ENCODE assay signal across 9 cellular contexts in the genomic region with DNA sequence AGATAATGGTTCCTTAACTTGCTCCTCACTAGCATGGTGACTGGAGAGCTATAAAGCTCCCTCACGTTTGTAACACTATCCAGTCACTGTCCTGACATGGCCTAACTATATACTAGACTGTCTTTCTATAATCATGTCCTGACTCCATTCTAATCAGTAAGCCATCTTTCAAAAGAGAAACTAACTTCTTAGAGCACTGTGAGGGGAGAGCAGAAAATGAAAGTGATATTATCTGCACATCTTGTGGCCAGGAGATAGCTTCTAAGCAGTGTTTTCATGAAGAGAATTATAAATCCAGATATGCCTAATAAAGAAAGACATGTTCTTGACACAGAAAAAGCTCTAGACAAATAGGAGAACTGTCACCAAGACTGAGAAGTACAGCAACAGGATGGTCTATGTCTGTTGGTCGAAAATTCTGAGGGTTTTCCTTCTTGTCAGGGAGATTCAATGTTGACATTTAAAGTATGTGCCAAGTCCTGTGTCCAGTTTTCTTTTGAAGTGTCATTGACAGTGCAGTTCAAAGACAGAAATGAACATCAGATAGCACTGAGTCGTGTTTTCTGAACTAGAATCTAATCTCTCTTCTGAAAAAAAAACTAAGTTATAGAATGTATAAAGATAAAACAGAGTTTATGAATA.
DNase-seq lines count a peak whose midpoint lies in the region; ATAC-seq, FAIRE-seq and TF ChIP-seq lines count a peak whose summit lies in the region.
"Had no signal": no experiment of that assay in that cellular context is flagged by ENCODE, and none has a peak within 500 bp of the region (broad histone marks: within the 10 kb centered on the region; RNA-seq: fewer than 3 reads in every experiment).

No MANE protein-coding gene starts in this region.

- no peak for TF ChIP-seq POLR2A in GM12878 (IDR thresholded peaks at IDR 0.05; ENCODE audit: low read depth, low read length)
- no peak for TF ChIP-seq POLR2A in prostate gland (IDR thresholded peaks at IDR 0.05)

- H3K27me3 ChIP-seq in GM12878 (replicated peaks in 1 of 2; ENCODE audit: control insufficient read depth in 2 of 2, insufficient read depth in 2 of 2, low read length in 1 of 2) = no peaks in the 10 kb centered on the region
- no peaks in the 10 kb centered on the region for H3K27me3 ChIP-seq in prostate gland (replicated peaks; ENCODE audit: insufficient read depth)

- SMC1A ChIA-PET in GM12878 (lab: Charles Lee; ENCODE audit: uncharacterized antibody, unreplicated experiment) = interaction anchor here (0.5 to 4.0 kb wide), 19 partner anchors 9 to 456 kb away, joined by 3 to 17 read pairs (median 3); no protein-coding TSS in a partner anchor

- H3K27ac ChIP-seq in GM12878 (ENCODE audit: control insufficient read depth, insufficient read depth) (peak overlapping the region; percentile 54), prostate gland (no peak overlapping the region), substantia nigra (ENCODE audit: low read depth, low read length, poor library complexity, severe bottlenecking) (no peak overlapping the region)

- RAD21 ChIA-PET in GM12878 (lab: Charles Lee; ENCODE audit: unreplicated experiment) = interaction anchor here (1.2 to 2.9 kb wide), 7 partner anchors 11 to 338 kb away, joined by 3 to 20 read pairs (median 5); no protein-coding TSS in a partner anchor

- no peaks in the 10 kb centered on the region for H3K79me2 ChIP-seq in GM12878 (ENCODE audit: control insufficient read depth, insufficient read depth, low read length)

- peak overlapping the region; percentile 58 for H3K4me2 ChIP-seq in GM12878 (ENCODE audit: control insufficient read depth, insufficient read depth)

- H3K4me3 ChIP-seq in GM12878 = peak overlapping the region; percentile 20; the same call in 1 of the 2 replicates
- no peak overlapping the region for H3K4me3 ChIP-seq in prostate gland
- H3K4me3 ChIP-seq: skin epidermis had no signal

- DNase-seq in GM12878 (ENCODE audit: low read depth, low spot score) = peak; percentile 69
- no peak for DNase-seq in HPDE6-E6E7 (ENCODE audit: extremely low spot score)
- DNase-seq in Ammon's horn (ENCODE audit: low spot score) = no peak
- DNase-seq in prostate gland (ENCODE audit: low spot score) = no peak
- no peak for DNase-seq in substantia nigra (lab: John Stamatoyannopoulos, UW)

- no peak for TF ChIP-seq CTCF in GM12878 (IDR thresholded peaks at IDR 0.05 in 2 of 3, conservative IDR thresholded peaks at IDR 0.05 in 1 of 3; ENCODE audit: control insufficient read depth in 2 of 3, extremely low read depth in 1 of 3, insufficient read depth in 1 of 3, low read depth in 3 of 3, low read length in 3 of 3)
- no peak for TF ChIP-seq CTCF in prostate gland (IDR thresholded peaks at IDR 0.05)

- in situ Hi-C loops in GM12878 (cut with MboI) = no loop called here

- H3K36me3 ChIP-seq in GM12878 (ENCODE audit: control insufficient read depth in 2 of 2, insufficient read depth in 2 of 2, low read length in 1 of 2) (no peaks in the 10 kb centered on the region), prostate gland (no peaks in the 10 kb centered on the region)

- BruUV-seq in GM12878 (replicated peaks; lab: Mats Ljungman, UMichigan) = no TSS peak

- POLR2A ChIA-PET in GM12878 (lab: Charles Lee) = interaction anchor here (0.7 to 3.7 kb wide), 3 partner anchors 10 to 50 kb away, joined by 3 to 27 read pairs (median 3); no protein-coding TSS in a partner anchor

- TF ChIP-seq RAD21 in GM12878 (IDR thresholded peaks at IDR 0.05; ENCODE audit: insufficient read depth, low read depth, low read length) = no peak

- H4K20me1 ChIP-seq in GM12878 (ENCODE audit: control insufficient read depth, insufficient read depth) = no peaks in the 10 kb centered on the region

- ATAC-seq in GM18502 (IDR thresholded peaks at IDR 0.05; ENCODE audit: poor library complexity, unreplicated experiment) (peak; percentile 100), GM21447 (IDR thresholded peaks at IDR 0.05; ENCODE audit: unreplicated experiment) (peak; percentile 100), HG03342 (IDR thresholded peaks at IDR 0.05; ENCODE audit: unreplicated experiment) (peak; percentile 99), GM12878 (peak; percentile 99)

- H3K4me1 ChIP-seq in GM12878 (ENCODE audit: control insufficient read depth, insufficient read depth, low read length) (peaks cover 10% of the 10 kb centered on the region; the same call in 1 of the 2 replicates), prostate gland (replicated peaks) (no peaks in the 10 kb centered on the region)

- H3K9me3 ChIP-seq in GM12878 (replicated peaks; ENCODE audit: control insufficient read depth, insufficient read depth, low read length) (no peaks in the 10 kb centered on the region; the same call in 2 of the 3 replicates), prostate gland (no peaks in the 10 kb centered on the region)

- H2AFZ ChIP-seq in GM12878 (ENCODE audit: control insufficient read depth, low read depth, low read length) = peak overlapping the region; percentile 95

- WGBS in GM12878 (ENCODE audit: insufficient coverage, insufficient replicate concordance, low lambda C conversion rate, missing lambda C conversion rate) = 0% methylated on average over 3 of the region's 3 CpGs
- 41% methylated on average over 3 of the region's 3 CpGs for WGBS in prostate gland

- H3K9ac ChIP-seq in GM12878 (ENCODE audit: control insufficient read depth, insufficient read depth, low read length) = peak overlapping the region; percentile 0; the same call in 1 of the 2 replicates

- FAIRE-seq in GM12878 (lab: Jason Lieb, UNC) = peak; percentile 98

- CTCF ChIA-PET in GM12878 (lab: Yijun Ruan, JAX) = interaction anchor here (0.9 to 1.9 kb wide), 4 partner anchors 9 to 338 kb away, joined by 4 to 6 read pairs (median 5); no protein-coding TSS in a partner anchor

- intact Hi-C loops in GM12878 (cut with micrococcal nuclease; ENCODE audit: unreplicated experiment) (loop anchor here (10.0 kb wide), 1 partner anchor 313 kb away; no protein-coding TSS in a partner anchor), prostate gland (cut with DNase I) (no loop called here)

- no peak for TF ChIP-seq EP300 in GM12878 (IDR thresholded peaks at IDR 0.05; ENCODE audit: borderline replicate concordance in 1 of 2, control insufficient read depth in 1 of 2, low read depth in 2 of 2, low read length in 2 of 2)

TF ChIP-seq in GM12878, 131 proteins besides CTCF, POLR2A, EP300 and RAD21 (continues in another document):
- no peak for TF ChIP-seq SMC3 (IDR thresholded peaks at IDR 0.05; ENCODE audit: borderline replicate concordance, low read length)
- TF ChIP-seq TCF3 (IDR thresholded peaks at IDR 0.05; ENCODE audit: borderline replicate concordance, insufficient read depth, low read depth, low read length) = no peak
- TF ChIP-seq, protein P1, sequence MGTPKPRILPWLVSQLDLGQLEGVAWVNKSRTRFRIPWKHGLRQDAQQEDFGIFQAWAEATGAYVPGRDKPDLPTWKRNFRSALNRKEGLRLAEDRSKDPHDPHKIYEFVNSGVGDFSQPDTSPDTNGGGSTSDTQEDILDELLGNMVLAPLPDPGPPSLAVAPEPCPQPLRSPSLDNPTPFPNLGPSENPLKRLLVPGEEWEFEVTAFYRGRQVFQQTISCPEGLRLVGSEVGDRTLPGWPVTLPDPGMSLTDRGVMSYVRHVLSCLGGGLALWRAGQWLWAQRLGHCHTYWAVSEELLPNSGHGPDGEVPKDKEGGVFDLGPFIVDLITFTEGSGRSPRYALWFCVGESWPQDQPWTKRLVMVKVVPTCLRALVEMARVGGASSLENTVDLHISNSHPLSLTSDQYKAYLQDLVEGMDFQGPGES (IDR thresholded peaks at IDR 0.05) = no peak
- TF ChIP-seq SIX5 (IDR thresholded peaks at IDR 0.05; ENCODE audit: low read depth, low read length, severe bottlenecking) = no peak
- TF ChIP-seq KDM1A (IDR thresholded peaks at IDR 0.05; ENCODE audit: borderline replicate concordance) = no peak
- no peak for TF ChIP-seq IRF4 (IDR thresholded peaks at IDR 0.05; ENCODE audit: low read depth, low read length)
- TF ChIP-seq RELA (IDR thresholded peaks at IDR 0.05; ENCODE audit: borderline replicate concordance, partially characterized antibody) = no peak
- no peak for TF ChIP-seq MYC (IDR thresholded peaks at IDR 0.05; ENCODE audit: insufficient read depth, insufficient read length, insufficient replicate concordance, low read length, severe bottlenecking)
- TF ChIP-seq BMI1 (IDR thresholded peaks at IDR 0.05; ENCODE audit: borderline replicate concordance) = no peak
- TF ChIP-seq TBL1XR1 (IDR thresholded peaks at IDR 0.05; ENCODE audit: low read depth, low read length) = no peak
- no peak for TF ChIP-seq JUND (IDR thresholded peaks at IDR 0.05; ENCODE audit: low read depth, low read length)
- 0 out of 2 replicates have a peak, but pooled peaks have one; percentile 20 for TF ChIP-seq ZNF217 (IDR thresholded peaks at IDR 0.05)
- TF ChIP-seq, protein P2, sequence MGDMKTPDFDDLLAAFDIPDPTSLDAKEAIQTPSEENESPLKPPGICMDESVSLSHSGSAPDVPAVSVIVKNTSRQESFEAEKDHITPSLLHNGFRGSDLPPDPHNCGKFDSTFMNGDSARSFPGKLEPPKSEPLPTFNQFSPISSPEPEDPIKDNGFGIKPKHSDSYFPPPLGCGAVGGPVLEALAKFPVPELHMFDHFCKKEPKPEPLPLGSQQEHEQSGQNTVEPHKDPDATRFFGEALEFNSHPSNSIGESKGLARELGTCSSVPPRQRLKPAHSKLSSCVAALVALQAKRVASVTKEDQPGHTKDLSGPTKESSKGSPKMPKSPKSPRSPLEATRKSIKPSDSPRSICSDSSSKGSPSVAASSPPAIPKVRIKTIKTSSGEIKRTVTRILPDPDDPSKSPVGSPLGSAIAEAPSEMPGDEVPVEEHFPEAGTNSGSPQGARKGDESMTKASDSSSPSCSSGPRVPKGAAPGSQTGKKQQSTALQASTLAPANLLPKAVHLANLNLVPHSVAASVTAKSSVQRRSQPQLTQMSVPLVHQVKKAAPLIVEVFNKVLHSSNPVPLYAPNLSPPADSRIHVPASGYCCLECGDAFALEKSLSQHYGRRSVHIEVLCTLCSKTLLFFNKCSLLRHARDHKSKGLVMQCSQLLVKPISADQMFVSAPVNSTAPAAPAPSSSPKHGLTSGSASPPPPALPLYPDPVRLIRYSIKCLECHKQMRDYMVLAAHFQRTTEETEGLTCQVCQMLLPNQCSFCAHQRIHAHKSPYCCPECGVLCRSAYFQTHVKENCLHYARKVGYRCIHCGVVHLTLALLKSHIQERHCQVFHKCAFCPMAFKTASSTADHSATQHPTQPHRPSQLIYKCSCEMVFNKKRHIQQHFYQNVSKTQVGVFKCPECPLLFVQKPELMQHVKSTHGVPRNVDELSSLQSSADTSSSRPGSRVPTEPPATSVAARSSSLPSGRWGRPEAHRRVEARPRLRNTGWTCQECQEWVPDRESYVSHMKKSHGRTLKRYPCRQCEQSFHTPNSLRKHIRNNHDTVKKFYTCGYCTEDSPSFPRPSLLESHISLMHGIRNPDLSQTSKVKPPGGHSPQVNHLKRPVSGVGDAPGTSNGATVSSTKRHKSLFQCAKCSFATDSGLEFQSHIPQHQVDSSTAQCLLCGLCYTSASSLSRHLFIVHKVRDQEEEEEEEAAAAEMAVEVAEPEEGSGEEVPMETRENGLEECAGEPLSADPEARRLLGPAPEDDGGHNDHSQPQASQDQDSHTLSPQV (IDR thresholded peaks at IDR 0.05) = no peak
